In genomic region chr20:55160022-55160421, GRCh38 we compare ENCODE assay signal across 23 cellular contexts.
DNase-seq lines count a peak whose midpoint lies in the region; ATAC-seq lines count a peak whose summit lies in the region.
"Had no signal": no experiment of that assay in that cellular context is flagged by ENCODE, and none has a peak within 500 bp of the region (broad histone marks: within the 10 kb centered on the region; RNA-seq: fewer than 3 reads in every experiment).

No MANE protein-coding gene starts in this region.

- no peaks in the 10 kb centered on the region for H3K4me1 Mint-ChIP-seq in activated CD4-positive, alpha-beta T cell treated with anti-CD3 and anti-CD28 coated beads for 36 hours
- H3K4me1 Mint-ChIP-seq: activated CD4-positive, alpha-beta T cell treated with anti-CD3 and anti-CD28 coated beads, Interleukin-2, amount 10 ng/mL, durations not matched to agents 24 days and 14 days; B cell; memory B cell; naive thymus-derived CD4-positive, alpha-beta T cell had no signal

- CTCF ChIA-PET in activated CD4-positive, alpha-beta T cell treated with anti-CD3 and anti-CD28 coated beads for 36 hours (lab: Charles Lee) = no interaction called here

- H3K9me3 Mint-ChIP-seq in activated CD4-positive, alpha-beta T cell treated with anti-CD3 and anti-CD28 coated beads for 36 hours (ENCODE audit: low read depth) = peaks cover 5% of the 10 kb centered on the region
- H3K9me3 Mint-ChIP-seq: H9 had no signal

- H3K27me3 Mint-ChIP-seq in activated CD4-positive, alpha-beta T cell treated with anti-CD3 and anti-CD28 coated beads for 36 hours = no peaks in the 10 kb centered on the region
- H3K27me3 Mint-ChIP-seq: activated CD4-positive, alpha-beta T cell treated with anti-CD3 and anti-CD28 coated beads, Interleukin-2, amount 10 ng/mL, durations not matched to agents 24 days and 14 days; B cell; memory B cell; naive thymus-derived CD4-positive, alpha-beta T cell had no signal

- POLR2A ChIA-PET in activated CD4-positive, alpha-beta T cell treated with anti-CD3 and anti-CD28 coated beads for 36 hours (lab: Charles Lee) = no interaction called here

- DNase-seq in NCI-H82 (lab: John Stamatoyannopoulos, UW) (peak; percentile 8), NCI-H82 treated with DMSO at 0.1 percent for 48 hours (lab: John Stamatoyannopoulos, UW; ENCODE audit: unreplicated experiment) (no peak), astrocyte of the hippocampus (ENCODE audit: low read depth, low spot score) (peak; percentile 33), left kidney (ENCODE audit: low read depth, low spot score) (peak; percentile 81), nucleus accumbens (lab: John Stamatoyannopoulos, UW) (no peak), NOMO-1 treated with DMSO at 0.1 percent for 48 hours (lab: John Stamatoyannopoulos, UW; ENCODE audit: unreplicated experiment) (no peak)
- no peak for DNase-seq in activated CD4-positive, alpha-beta T cell treated with anti-CD3 and anti-CD28 coated beads for 36 hours
- DNase-seq: activated CD4-positive, alpha-beta T cell treated with anti-CD3 and anti-CD28 coated beads, Interleukin-2, amount 10 ng/mL, durations not matched to agents 24 days and 14 days; COR-L47; H9; KG1; naive thymus-derived CD4-positive, alpha-beta T cell; NCI-H1105; NCI-H510A treated with DMSO at 0.1 percent for 48 hours; posterior cingulate gyrus; SIG-M5; small intestine; stimulated activated CD4-positive, alpha-beta T cell treated with anti-CD3 and anti-CD28 coated beads, Interleukin-2, amount 100 ng/mL, for 48 hours; stimulated activated naive CD4-positive, alpha-beta T cell treated with Interleukin-2 at 50 U/mL for 16 hours; trophoblast cell had no signal

- H3K36me3 Mint-ChIP-seq in activated CD4-positive, alpha-beta T cell treated with anti-CD3 and anti-CD28 coated beads for 36 hours (ENCODE audit: low read depth) = no peaks in the 10 kb centered on the region
- H3K36me3 Mint-ChIP-seq: memory B cell had no signal

- intact Hi-C loops in activated CD4-positive, alpha-beta T cell treated with anti-CD3 and anti-CD28 coated beads for 36 hours (cut with DNase I, micrococcal nuclease) = no loop called here

- no peak overlapping the region for H3K4me3 Mint-ChIP-seq in activated CD4-positive, alpha-beta T cell treated with anti-CD3 and anti-CD28 coated beads for 36 hours
- H3K4me3 Mint-ChIP-seq: activated CD4-positive, alpha-beta T cell treated with anti-CD3 and anti-CD28 coated beads, Interleukin-2, amount 10 ng/mL, durations not matched to agents 24 days and 14 days; B cell; H9; memory B cell; naive thymus-derived CD4-positive, alpha-beta T cell had no signal

- no peak overlapping the region for H3K27ac Mint-ChIP-seq in activated CD4-positive, alpha-beta T cell treated with anti-CD3 and anti-CD28 coated beads for 36 hours
- H3K27ac Mint-ChIP-seq: activated CD4-positive, alpha-beta T cell treated with anti-CD3 and anti-CD28 coated beads, Interleukin-2, amount 10 ng/mL, durations not matched to agents 24 days and 14 days; B cell; H9; memory B cell; naive thymus-derived CD4-positive, alpha-beta T cell had no signal

- no peak for ATAC-seq in GM18870 (IDR thresholded peaks at IDR 0.05; ENCODE audit: unreplicated experiment)
- ATAC-seq in activated CD4-positive, alpha-beta T cell treated with anti-CD3 and anti-CD28 coated beads for 36 hours = no peak
- ATAC-seq: naive thymus-derived CD4-positive, alpha-beta T cell had no signal

Comparison
In these comparisons a context has a peak if more than half of its experiments do, and no peak if none do; other contexts are left out.
1. DNase-seq: peak in NCI-H82 (single experiment), astrocyte of the hippocampus (single experiment) and left kidney (single experiment); none in NCI-H82 treated with DMSO at 0.1 percent for 48 hours (single experiment), nucleus accumbens (0 of 56), NOMO-1 treated with DMSO at 0.1 percent for 48 hours (single experiment) and activated CD4-positive, alpha-beta T cell treated with anti-CD3 and anti-CD28 coated beads for 36 hours (single experiment).